In genomic region chr5:97554992-97555981, GRCh38 we compare ENCODE assay signal across 1 cellular context.
TF ChIP-seq lines count a peak whose summit lies in the region.

No MANE protein-coding gene starts in this region.

TF ChIP-seq in GM23338, 12 proteins besides CTCF, POLR2A, EP300 and RAD21 (continued from another document):
- no peak for TF ChIP-seq ZNF462 (CRISPR knock-in tag; IDR thresholded peaks at IDR 0.05)
- TF ChIP-seq POLR2AphosphoS5 (IDR thresholded peaks at IDR 0.05; ENCODE audit: low read depth) = no peak
